Comparison of ENCODE assay signal across 31 cellular contexts in genomic region chr16:82067042-82067809, GRCh38. TPM values are rescaled to one million over a fixed set of nuclear protein-coding genes. Genes with fewer than 3 reads are reported as not detected.
A peak's percentile ranks its signal among the peaks of the same experiment; 100 is the strongest.
DNase-seq lines count a peak whose midpoint lies in the region; ATAC-seq and TF ChIP-seq lines count a peak whose summit lies in the region.
"Had no signal": no experiment of that assay in that cellular context is flagged by ENCODE, and none has a peak within 500 bp of the region (broad histone marks: within the 10 kb centered on the region; RNA-seq: fewer than 3 reads in every experiment).

No MANE protein-coding gene starts in this region.

- intact Hi-C loops in mucosa of descending colon (cut with DNase I, micrococcal nuclease): no loop called here

- DNase-seq in NCI-H226 (peak; percentile 66), fibroblast of peridontal ligament (ENCODE audit: extremely low read depth) (peak; percentile 57), mucosa of descending colon (no peak), NCI-H2081 treated with DMSO at 0.1 percent for 48 hours (lab: John Stamatoyannopoulos, UW) (no peak), amniotic stem cell (lab: John Stamatoyannopoulos, UW) (no peak)
- DNase-seq in activated CD8-positive, alpha-beta memory T cell treated with anti-CD3 and anti-CD28 coated beads for 24 hours: no peak
- DNase-seq: 8988T; activated CD4-positive, alpha-beta T cell treated with anti-CD3 and anti-CD28 coated beads, Interleukin-2, amount 50 U/mL, for 4 hours; activated naive CD4-positive, alpha-beta T cell; activated naive CD8-positive, alpha-beta T cell treated with anti-CD3 and anti-CD28 coated beads, Interleukin-2, amount 50 U/mL, for 24 hours; activated T-cell treated with anti-CD3 and anti-CD28 coated beads, Interleukin-2, amount 50 U/mL, for 72 hours; CD8-positive, alpha-beta memory T cell; cerebellar nuclear complex; DMS 273 treated with DMSO at 0.1 percent for 48 hours; dorsolateral prefrontal cortex; EL; H9; hypothalamus; MV-4-11; naive thymus-derived CD4-positive, alpha-beta T cell; NCI-H1436; NCI-H2081; SHP77; substantia nigra; T-helper 2 cell; trophoblast cell had no signal

- no peaks in the 10 kb centered on the region for H3K36me3 ChIP-seq in ACC112 (ENCODE audit: insufficient read depth, low read length)
- H3K36me3 ChIP-seq in mucosa of descending colon (ENCODE audit: low read depth): no peaks in the 10 kb centered on the region
- H3K36me3 ChIP-seq: neutrophil, prostate gland had no signal

- H3K4me1 ChIP-seq in ACC112 (ENCODE audit: control insufficient read depth, insufficient read depth, low read length, unreplicated experiment) (peaks cover 17% of the 10 kb centered on the region), mucosa of descending colon (ENCODE audit: low read depth) (peaks cover under 1% of the 10 kb centered on the region)
- H3K4me1 ChIP-seq: prostate gland had no signal

- no peaks in the 10 kb centered on the region for H3K27me3 ChIP-seq in ACC112 (ENCODE audit: insufficient read depth, low read length)

- TF ChIP-seq CTCF in mucosa of descending colon (IDR thresholded peaks at IDR 0.05): no peak

- H3K79me2 ChIP-seq in ACC112 (ENCODE audit: control insufficient read depth, insufficient read depth, low read length, unreplicated experiment): no peaks in the 10 kb centered on the region

- H3K4me3 ChIP-seq in ACC112 (ENCODE audit: low read depth, low read length): no peak overlapping the region
- no peak overlapping the region for H3K4me3 ChIP-seq in mucosa of descending colon
- H3K4me3 ChIP-seq: dorsolateral prefrontal cortex, prostate gland had no signal

- H2AFZ ChIP-seq in ACC112 (ENCODE audit: low read length, unreplicated experiment): no peak overlapping the region

- peak; percentile 64 for ATAC-seq in mucosa of descending colon
- no peak for ATAC-seq in HG02623 (IDR thresholded peaks at IDR 0.05; ENCODE audit: unreplicated experiment)
- ATAC-seq: activated naive CD8-positive, alpha-beta T cell treated with anti-CD3 and anti-CD28 coated beads, Interleukin-2, amount 50 U/mL, for 24 hours; activated T-cell treated with anti-CD3 and anti-CD28 coated beads, Interleukin-2, amount 50 U/mL, for 72 hours; naive thymus-derived CD4-positive, alpha-beta T cell; stimulated activated memory B cell treated with anti-CD40 and anti-IgM and Interleukin-4, amounts not matched to agents 10 μg/mL and 1 μg/mL and 100 μg/mL, for 72 hours had no signal

- peak overlapping the region; percentile 12; the same call in 1 of the 2 replicates for H3K27ac ChIP-seq in ACC112 (ENCODE audit: low read depth, low read length)
- H3K27ac ChIP-seq: dorsolateral prefrontal cortex, neutrophil, prostate gland had no signal

- H3K9me3 ChIP-seq in mucosa of descending colon: no peaks in the 10 kb centered on the region
- H3K9me3 ChIP-seq: neutrophil, prostate gland had no signal

RNA-seq across cellular contexts. Expression of gene HSD17B2, which starts 32.2 kb away (rescaled TPM):
- total RNA-seq in mucosa of descending colon: 100 to 1,000 TPM in 1 of 3 donors, 10 to 100 TPM in 2; 38.6 to 211 (median 45.5) TPM
- total RNA-seq: activated T-cell treated with anti-CD3 and anti-CD28 coated beads, Interleukin-2, amount 50 U/mL, for 72 hours; CD8-positive, alpha-beta memory T cell; H9; naive thymus-derived CD4-positive, alpha-beta T cell had no signal

RNA-seq across cellular contexts. Expression of gene SDR42E1, which starts 56.0 kb away (rescaled TPM):
- total RNA-seq in mucosa of descending colon: 10 to 100 TPM in 1 of 3 donors, 1 to 10 TPM in 2; 5.9 to 14.0 (median 6.7) TPM
- total RNA-seq: H9 had no signal

Comparison
In these comparisons a context has a peak if more than half of its experiments do, and no peak if none do; other contexts are left out.
1. DNase-seq: peak in NCI-H226 (single experiment) and fibroblast of peridontal ligament (single experiment); none in mucosa of descending colon (0 of 3), NCI-H2081 treated with DMSO at 0.1 percent for 48 hours (single experiment), activated CD8-positive, alpha-beta memory T cell treated with anti-CD3 and anti-CD28 coated beads for 24 hours (single experiment) and amniotic stem cell (single experiment).